8 cellular contexts compared by ENCODE assay signal in the genomic region with DNA sequence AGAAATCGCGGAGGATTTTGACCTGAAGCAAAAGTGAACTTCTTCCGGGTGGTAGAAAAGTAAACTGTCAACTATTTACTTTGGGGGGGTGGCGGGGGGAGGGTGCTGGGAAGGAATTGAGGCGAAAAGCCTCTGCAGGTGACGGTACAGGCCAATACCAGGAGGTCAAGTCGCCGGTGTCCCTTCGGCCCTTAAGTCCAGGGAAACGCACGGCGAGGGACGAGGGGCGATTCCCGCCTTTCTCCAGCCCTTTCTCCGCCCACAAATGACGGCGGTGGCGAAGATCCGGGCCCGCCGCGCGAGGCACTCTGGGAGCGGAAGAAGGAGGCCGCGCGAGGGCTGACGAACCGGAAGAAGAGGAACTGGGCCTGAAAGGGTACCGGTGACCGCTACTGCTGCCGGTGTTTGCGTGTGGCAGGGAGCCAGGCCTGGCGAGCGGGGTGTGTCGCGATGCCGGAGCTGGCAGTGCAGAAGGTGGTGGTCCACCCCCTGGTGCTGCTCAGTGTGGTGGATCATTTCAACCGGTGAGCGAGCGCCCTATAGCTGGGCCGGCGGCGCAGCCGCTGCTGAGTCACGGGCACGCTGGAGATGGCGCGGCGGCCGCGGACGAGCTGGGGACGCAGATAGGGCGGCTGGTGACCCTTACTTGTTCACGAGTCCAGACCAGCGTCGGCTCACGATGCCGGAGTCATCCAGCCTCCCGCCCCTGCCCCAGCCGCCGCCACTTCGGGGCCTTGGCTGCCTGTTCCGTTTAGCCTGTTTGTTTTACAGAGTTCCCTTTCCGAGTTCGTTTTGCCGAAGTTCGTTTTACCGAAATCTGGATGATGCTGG. TPM values are rescaled to one million over a fixed set of nuclear protein-coding genes. Genes with fewer than 3 reads are reported as not detected.
DNase-seq lines count a peak whose midpoint lies in the region; ATAC-seq, FAIRE-seq and TF ChIP-seq lines count a peak whose summit lies in the region.

TSS of gene PSMD7 (plus strand) at position 350 of the 831 bp plus-strand sequence. CDS start at position 451, 101 bp downstream.

- TF ChIP-seq POLR2A in GM12891 (IDR thresholded peaks at IDR 0.05; ENCODE audit: low read depth, low read length): peak; percentile 84

- H3K27me3 ChIP-seq in adipocyte (replicated peaks; ENCODE audit: control insufficient read depth, insufficient read depth, low read length) (no peaks in the 10 kb centered on the region), cardiac muscle cell (no peaks in the 10 kb centered on the region), parathyroid adenoma (ENCODE audit: control insufficient read depth, insufficient read depth, low read length) (no peaks in the 10 kb centered on the region), tibial artery (no peaks in the 10 kb centered on the region)

- H3K27ac ChIP-seq in cardiac muscle cell: peak within 1 kb of the TSS; percentile 97
- peak within 1 kb of the TSS; percentile 87 for H3K27ac ChIP-seq in parathyroid adenoma
- H3K27ac ChIP-seq in tibial artery: peak within 1 kb of the TSS; percentile 93 to 95

- intact Hi-C loops in tibial artery (cut with DNase I; ENCODE audit: low total_unique reads): no loop called here

- H3K9ac ChIP-seq in adipocyte (ENCODE audit: low read length): peak within 1 kb of the TSS; percentile 99
- peak within 1 kb of the TSS; percentile 91 for H3K9ac ChIP-seq in parathyroid adenoma

- peak within 1 kb of the TSS; percentile 89 for H2AFZ ChIP-seq in parathyroid adenoma

- H3K79me2 ChIP-seq in parathyroid adenoma: peaks cover 17% of the 10 kb centered on the region

- ATAC-seq in HG02763 (IDR thresholded peaks at IDR 0.05; ENCODE audit: unreplicated experiment): peak; percentile 95

- peaks cover 30% of the 10 kb centered on the region for H3K36me3 ChIP-seq in adipocyte (ENCODE audit: control insufficient read depth, insufficient read depth, low read length, severe bottlenecking)
- H3K36me3 ChIP-seq in cardiac muscle cell: peaks cover 26% of the 10 kb centered on the region
- H3K36me3 ChIP-seq in parathyroid adenoma (ENCODE audit: control insufficient read depth, insufficient read depth, low read length): no peaks in the 10 kb centered on the region
- H3K36me3 ChIP-seq in tibial artery: peaks cover 20 to 26% (median 24%) of the 10 kb centered on the region in 3 donors

- H3K9me3 ChIP-seq in adipocyte (ENCODE audit: control insufficient read depth, low read length): peaks cover 4% of the 10 kb centered on the region
- no peaks in the 10 kb centered on the region for H3K9me3 ChIP-seq in cardiac muscle cell (ENCODE audit: low read depth)
- H3K9me3 ChIP-seq in parathyroid adenoma (ENCODE audit: control insufficient read depth, low read length): peaks cover 3% of the 10 kb centered on the region
- H3K9me3 ChIP-seq in tibial artery: peaks cover 0 to 3% (median 0%) of the 10 kb centered on the region in 3 donors

- H3K4me1 ChIP-seq in adipocyte (ENCODE audit: control insufficient read depth, insufficient read depth, low read length) (peaks cover 32% of the 10 kb centered on the region), cardiac muscle cell (ENCODE audit: low read depth) (peaks cover 4% of the 10 kb centered on the region), parathyroid adenoma (peaks cover 10% of the 10 kb centered on the region), tibial artery (peaks cover 0 to 34% (median 15%) of the 10 kb centered on the region in 4 donors)

- peak; percentile 94 for FAIRE-seq in GM12891 (lab: Jason Lieb, UNC)

- DNase-seq in GM12891 (ENCODE audit: insufficient read length, low spot score): peak; percentile 79
- peak; percentile 78 to 93 (median 90) for DNase-seq in NCI-H1417 (lab: John Stamatoyannopoulos, UW)
- peak; percentile 85 for DNase-seq in T follicular helper cell (ENCODE audit: low read depth)
- peak; percentile 97 for DNase-seq in adipocyte (ENCODE audit: low read depth)
- DNase-seq in cardiac muscle cell (ENCODE audit: low read depth in 1 of 2, low spot score in 1 of 2): peak; percentile 91 to 93
- DNase-seq in tibial artery: peak; percentile 89 to 95

- peak within 1 kb of the TSS; percentile 95 for H3K4me3 ChIP-seq in adipocyte (ENCODE audit: low read length)
- H3K4me3 ChIP-seq in cardiac muscle cell: peak within 1 kb of the TSS; percentile 75
- H3K4me3 ChIP-seq in parathyroid adenoma (ENCODE audit: low read depth, low read length): peak within 1 kb of the TSS; percentile 98
- H3K4me3 ChIP-seq in tibial artery: peak within 1 kb of the TSS; percentile 88 to 93

- TF ChIP-seq CTCF in cardiac muscle cell (IDR thresholded peaks at IDR 0.05; ENCODE audit: low read depth, low read length) (no peak), parathyroid adenoma (IDR thresholded peaks at IDR 0.05) (no peak), tibial artery (IDR thresholded peaks at IDR 0.05) (no peak)

- H3K4me2 ChIP-seq in parathyroid adenoma (ENCODE audit: low read length): peak within 1 kb of the TSS; percentile 87

TF ChIP-seq in GM12891, 5 proteins besides CTCF, POLR2A, EP300 and RAD21:
- TF ChIP-seq TAF1 (IDR thresholded peaks at IDR 0.05; ENCODE audit: low read depth, low read length) (peak; percentile 74), POU2F2 (IDR thresholded peaks at IDR 0.05; ENCODE audit: low read depth, low read length) (peak; percentile 13; the same call in 1 of the 2 replicates), POLR2AphosphoS5 (IDR thresholded peaks at IDR 0.05; ENCODE audit: low read depth, low read length) (peak; percentile 92), SPI1 (IDR thresholded peaks at IDR 0.05; ENCODE audit: low read depth, low read length) (peak; percentile 74), PAX5 (IDR thresholded peaks at IDR 0.05; ENCODE audit: insufficient read depth, low read length, severe bottlenecking) (no peak)

RNA-seq across cellular contexts. Expression of gene PSMD7, which starts in this region (rescaled TPM):
- polyA plus RNA-seq in GM12891 (2012; ENCODE audit: low read depth, missing spikeins): 101 TPM
- total RNA-seq in cardiac muscle cell: 69.7 and 108 TPM in 2 replicates
- polyA plus RNA-seq in cardiac muscle cell: 154 and 177 TPM in 2 replicates

Comparison
In these comparisons a context has a peak if more than half of its experiments do, and no peak if none do; other contexts are left out.
1. Peak in every context shown above with its lines: DNase-seq, ATAC-seq, H3K4me3 ChIP-seq and H3K27ac ChIP-seq.